Comparison of ENCODE assay signal across 1 cellular context in the genomic region with DNA sequence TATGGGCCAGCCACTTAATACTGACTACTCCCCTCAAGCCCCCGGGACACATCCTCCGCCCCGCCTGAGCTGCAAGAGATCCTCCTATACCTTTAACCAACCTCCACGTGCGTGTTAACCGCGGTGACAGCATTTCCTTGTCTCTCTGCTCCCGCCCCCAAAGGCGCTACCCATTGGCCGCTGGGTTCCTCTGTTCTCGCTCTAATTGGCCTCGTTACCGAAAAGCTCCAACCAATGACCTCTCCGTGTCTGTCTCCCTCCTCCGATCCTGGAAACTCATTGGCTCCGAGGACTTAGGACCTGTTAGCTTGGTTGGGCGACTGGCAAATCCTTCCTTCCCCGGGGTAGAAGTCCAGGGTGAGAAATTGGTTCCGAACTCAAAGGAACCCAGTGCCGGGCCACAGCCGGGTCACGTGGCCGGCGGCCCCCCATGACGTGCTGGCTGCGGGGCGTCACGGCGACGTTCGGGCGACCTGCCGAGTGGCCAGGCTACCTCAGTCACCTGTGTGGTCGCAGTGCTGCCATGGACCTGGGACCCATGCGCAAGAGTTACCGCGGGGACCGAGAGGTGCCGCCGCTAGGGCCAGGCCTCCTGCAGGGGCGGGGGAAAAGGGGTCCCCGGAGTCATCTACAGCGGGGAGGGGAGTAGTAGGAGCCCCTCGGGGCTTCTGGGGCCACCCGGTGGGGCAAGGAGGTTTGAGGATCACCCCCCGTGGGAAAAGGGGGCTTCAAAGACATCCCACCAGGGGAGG.
TF ChIP-seq lines count a peak whose summit lies in the region.

A gene (plus strand): TSS at position 326 of the 752 bp plus-strand sequence. CDS start 105 bp downstream, at position 431.

TF ChIP-seq in K562, 482 proteins besides CTCF, POLR2A, EP300 and RAD21 (continued from another document and continues in another):
- TF ChIP-seq, protein P1, sequence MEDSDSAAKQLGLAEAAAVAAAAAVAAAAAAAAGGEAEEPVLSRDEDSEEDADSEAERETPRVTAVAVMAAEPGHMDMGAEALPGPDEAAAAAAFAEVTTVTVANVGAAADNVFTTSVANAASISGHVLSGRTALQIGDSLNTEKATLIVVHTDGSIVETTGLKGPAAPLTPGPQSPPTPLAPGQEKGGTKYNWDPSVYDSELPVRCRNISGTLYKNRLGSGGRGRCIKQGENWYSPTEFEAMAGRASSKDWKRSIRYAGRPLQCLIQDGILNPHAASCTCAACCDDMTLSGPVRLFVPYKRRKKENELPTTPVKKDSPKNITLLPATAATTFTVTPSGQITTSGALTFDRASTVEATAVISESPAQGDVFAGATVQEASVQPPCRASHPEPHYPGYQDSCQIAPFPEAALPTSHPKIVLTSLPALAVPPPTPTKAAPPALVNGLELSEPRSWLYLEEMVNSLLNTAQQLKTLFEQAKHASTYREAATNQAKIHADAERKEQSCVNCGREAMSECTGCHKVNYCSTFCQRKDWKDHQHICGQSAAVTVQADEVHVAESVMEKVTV (CRISPR knock-in tag; IDR thresholded peaks at IDR 0.05): no peak
- TF ChIP-seq, protein P2, sequence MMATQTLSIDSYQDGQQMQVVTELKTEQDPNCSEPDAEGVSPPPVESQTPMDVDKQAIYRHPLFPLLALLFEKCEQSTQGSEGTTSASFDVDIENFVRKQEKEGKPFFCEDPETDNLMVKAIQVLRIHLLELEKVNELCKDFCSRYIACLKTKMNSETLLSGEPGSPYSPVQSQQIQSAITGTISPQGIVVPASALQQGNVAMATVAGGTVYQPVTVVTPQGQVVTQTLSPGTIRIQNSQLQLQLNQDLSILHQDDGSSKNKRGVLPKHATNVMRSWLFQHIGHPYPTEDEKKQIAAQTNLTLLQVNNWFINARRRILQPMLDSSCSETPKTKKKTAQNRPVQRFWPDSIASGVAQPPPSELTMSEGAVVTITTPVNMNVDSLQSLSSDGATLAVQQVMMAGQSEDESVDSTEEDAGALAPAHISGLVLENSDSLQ (IDR thresholded peaks at IDR 0.05): peak; percentile 89
- TF ChIP-seq ZNF586 (CRISPR knock-in tag; conservative IDR thresholded peaks at IDR 0.05): no peak
- peak; percentile 63 for TF ChIP-seq ELF2 (CRISPR knock-in tag; IDR thresholded peaks at IDR 0.05)
- TF ChIP-seq, protein P3, sequence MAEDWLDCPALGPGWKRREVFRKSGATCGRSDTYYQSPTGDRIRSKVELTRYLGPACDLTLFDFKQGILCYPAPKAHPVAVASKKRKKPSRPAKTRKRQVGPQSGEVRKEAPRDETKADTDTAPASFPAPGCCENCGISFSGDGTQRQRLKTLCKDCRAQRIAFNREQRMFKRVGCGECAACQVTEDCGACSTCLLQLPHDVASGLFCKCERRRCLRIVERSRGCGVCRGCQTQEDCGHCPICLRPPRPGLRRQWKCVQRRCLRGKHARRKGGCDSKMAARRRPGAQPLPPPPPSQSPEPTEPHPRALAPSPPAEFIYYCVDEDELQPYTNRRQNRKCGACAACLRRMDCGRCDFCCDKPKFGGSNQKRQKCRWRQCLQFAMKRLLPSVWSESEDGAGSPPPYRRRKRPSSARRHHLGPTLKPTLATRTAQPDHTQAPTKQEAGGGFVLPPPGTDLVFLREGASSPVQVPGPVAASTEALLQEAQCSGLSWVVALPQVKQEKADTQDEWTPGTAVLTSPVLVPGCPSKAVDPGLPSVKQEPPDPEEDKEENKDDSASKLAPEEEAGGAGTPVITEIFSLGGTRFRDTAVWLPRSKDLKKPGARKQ (CRISPR knock-in tag; IDR thresholded peaks at IDR 0.05): no peak
- TF ChIP-seq, protein P4, sequence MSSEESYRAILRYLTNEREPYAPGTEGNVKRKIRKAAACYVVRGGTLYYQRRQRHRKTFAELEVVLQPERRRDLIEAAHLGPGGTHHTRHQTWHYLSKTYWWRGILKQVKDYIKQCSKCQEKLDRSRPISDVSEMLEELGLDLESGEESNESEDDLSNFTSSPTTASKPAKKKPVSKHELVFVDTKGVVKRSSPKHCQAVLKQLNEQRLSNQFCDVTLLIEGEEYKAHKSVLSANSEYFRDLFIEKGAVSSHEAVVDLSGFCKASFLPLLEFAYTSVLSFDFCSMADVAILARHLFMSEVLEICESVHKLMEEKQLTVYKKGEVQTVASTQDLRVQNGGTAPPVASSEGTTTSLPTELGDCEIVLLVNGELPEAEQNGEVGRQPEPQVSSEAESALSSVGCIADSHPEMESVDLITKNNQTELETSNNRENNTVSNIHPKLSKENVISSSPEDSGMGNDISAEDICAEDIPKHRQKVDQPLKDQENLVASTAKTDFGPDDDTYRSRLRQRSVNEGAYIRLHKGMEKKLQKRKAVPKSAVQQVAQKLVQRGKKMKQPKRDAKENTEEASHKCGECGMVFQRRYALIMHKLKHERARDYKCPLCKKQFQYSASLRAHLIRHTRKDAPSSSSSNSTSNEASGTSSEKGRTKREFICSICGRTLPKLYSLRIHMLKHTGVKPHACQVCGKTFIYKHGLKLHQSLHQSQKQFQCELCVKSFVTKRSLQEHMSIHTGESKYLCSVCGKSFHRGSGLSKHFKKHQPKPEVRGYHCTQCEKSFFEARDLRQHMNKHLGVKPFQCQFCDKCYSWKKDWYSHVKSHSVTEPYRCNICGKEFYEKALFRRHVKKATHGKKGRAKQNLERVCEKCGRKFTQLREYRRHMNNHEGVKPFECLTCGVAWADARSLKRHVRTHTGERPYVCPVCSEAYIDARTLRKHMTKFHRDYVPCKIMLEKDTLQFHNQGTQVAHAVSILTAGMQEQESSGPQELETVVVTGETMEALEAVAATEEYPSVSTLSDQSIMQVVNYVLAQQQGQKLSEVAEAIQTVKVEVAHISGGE (CRISPR knock-in tag; IDR thresholded peaks at IDR 0.05): peak; percentile 45 to 98 (median 91); a peak in 5 of 6 replicates
- TF ChIP-seq ARNT (IDR thresholded peaks at IDR 0.05): 0 out of 4 replicates have a peak, but pooled peaks of 1 of the 2 experiments have one; percentile 2
- peak; percentile 25 to 49; a peak in 2 of 4 replicates for TF ChIP-seq MAZ (CRISPR knock-in tag; conservative IDR thresholded peaks at IDR 0.05 in 1 of 2, IDR thresholded peaks at IDR 0.05 in 1 of 2)
- TF ChIP-seq, protein P5, sequence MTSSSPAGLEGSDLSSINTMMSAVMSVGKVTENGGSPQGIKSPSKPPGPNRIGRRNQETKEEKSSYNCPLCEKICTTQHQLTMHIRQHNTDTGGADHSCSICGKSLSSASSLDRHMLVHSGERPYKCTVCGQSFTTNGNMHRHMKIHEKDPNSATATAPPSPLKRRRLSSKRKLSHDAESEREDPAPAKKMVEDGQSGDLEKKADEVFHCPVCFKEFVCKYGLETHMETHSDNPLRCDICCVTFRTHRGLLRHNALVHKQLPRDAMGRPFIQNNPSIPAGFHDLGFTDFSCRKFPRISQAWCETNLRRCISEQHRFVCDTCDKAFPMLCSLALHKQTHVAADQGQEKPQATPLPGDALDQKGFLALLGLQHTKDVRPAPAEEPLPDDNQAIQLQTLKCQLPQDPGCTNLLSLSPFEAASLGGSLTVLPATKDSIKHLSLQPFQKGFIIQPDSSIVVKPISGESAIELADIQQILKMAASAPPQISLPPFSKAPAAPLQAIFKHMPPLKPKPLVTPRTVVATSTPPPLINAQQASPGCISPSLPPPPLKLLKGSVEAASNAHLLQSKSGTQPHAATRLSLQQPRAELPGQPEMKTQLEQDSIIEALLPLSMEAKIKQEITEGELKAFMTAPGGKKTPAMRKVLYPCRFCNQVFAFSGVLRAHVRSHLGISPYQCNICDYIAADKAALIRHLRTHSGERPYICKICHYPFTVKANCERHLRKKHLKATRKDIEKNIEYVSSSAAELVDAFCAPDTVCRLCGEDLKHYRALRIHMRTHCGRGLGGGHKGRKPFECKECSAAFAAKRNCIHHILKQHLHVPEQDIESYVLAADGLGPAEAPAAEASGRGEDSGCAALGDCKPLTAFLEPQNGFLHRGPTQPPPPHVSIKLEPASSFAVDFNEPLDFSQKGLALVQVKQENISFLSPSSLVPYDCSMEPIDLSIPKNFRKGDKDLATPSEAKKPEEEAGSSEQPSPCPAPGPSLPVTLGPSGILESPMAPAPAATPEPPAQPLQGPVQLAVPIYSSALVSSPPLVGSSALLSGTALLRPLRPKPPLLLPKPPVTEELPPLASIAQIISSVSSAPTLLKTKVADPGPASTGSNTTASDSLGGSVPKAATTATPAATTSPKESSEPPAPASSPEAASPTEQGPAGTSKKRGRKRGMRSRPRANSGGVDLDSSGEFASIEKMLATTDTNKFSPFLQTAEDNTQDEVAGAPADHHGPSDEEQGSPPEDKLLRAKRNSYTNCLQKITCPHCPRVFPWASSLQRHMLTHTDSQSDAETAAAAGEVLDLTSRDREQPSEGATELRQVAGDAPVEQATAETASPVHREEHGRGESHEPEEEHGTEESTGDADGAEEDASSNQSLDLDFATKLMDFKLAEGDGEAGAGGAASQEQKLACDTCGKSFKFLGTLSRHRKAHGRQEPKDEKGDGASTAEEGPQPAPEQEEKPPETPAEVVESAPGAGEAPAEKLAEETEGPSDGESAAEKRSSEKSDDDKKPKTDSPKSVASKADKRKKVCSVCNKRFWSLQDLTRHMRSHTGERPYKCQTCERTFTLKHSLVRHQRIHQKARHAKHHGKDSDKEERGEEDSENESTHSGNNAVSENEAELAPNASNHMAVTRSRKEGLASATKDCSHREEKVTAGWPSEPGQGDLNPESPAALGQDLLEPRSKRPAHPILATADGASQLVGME (CRISPR knock-in tag; IDR thresholded peaks at IDR 0.05): no peak
- TF ChIP-seq, protein P6, sequence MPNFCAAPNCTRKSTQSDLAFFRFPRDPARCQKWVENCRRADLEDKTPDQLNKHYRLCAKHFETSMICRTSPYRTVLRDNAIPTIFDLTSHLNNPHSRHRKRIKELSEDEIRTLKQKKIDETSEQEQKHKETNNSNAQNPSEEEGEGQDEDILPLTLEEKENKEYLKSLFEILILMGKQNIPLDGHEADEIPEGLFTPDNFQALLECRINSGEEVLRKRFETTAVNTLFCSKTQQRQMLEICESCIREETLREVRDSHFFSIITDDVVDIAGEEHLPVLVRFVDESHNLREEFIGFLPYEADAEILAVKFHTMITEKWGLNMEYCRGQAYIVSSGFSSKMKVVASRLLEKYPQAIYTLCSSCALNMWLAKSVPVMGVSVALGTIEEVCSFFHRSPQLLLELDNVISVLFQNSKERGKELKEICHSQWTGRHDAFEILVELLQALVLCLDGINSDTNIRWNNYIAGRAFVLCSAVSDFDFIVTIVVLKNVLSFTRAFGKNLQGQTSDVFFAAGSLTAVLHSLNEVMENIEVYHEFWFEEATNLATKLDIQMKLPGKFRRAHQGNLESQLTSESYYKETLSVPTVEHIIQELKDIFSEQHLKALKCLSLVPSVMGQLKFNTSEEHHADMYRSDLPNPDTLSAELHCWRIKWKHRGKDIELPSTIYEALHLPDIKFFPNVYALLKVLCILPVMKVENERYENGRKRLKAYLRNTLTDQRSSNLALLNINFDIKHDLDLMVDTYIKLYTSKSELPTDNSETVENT (CRISPR knock-in tag; IDR thresholded peaks at IDR 0.05): peak; percentile 54; the same call in 1 of the 2 replicates
- TF ChIP-seq SIN3A (IDR thresholded peaks at IDR 0.05; ENCODE audit: borderline replicate concordance in 2 of 2, control insufficient read depth in 1 of 2, low read depth in 2 of 2, low read length in 2 of 2): 0 out of 4 replicates have a peak, but pooled peaks of 1 of the 2 experiments have one; percentile 30
- no peak for TF ChIP-seq RBM34 (IDR thresholded peaks at IDR 0.05; ENCODE audit: borderline replicate concordance, insufficient read depth, low read length)
- TF ChIP-seq CBFB (CRISPR knock-in tag; IDR thresholded peaks at IDR 0.05): no peak
- peak; percentile 77 for TF ChIP-seq GABPA (tag; conservative IDR thresholded peaks at IDR 0.05; ENCODE audit: low read depth)
- TF ChIP-seq ZNF780A (CRISPR knock-in tag; IDR thresholded peaks at IDR 0.05): no peak
- no peak for TF ChIP-seq HNRNPLL (IDR thresholded peaks at IDR 0.05; ENCODE audit: low read depth, low read length, poor library complexity, severe bottlenecking)
- TF ChIP-seq PCBP1 (IDR thresholded peaks at IDR 0.05; ENCODE audit: low read depth, low read length, poor library complexity, severe bottlenecking): no peak
- TF ChIP-seq, protein P7, sequence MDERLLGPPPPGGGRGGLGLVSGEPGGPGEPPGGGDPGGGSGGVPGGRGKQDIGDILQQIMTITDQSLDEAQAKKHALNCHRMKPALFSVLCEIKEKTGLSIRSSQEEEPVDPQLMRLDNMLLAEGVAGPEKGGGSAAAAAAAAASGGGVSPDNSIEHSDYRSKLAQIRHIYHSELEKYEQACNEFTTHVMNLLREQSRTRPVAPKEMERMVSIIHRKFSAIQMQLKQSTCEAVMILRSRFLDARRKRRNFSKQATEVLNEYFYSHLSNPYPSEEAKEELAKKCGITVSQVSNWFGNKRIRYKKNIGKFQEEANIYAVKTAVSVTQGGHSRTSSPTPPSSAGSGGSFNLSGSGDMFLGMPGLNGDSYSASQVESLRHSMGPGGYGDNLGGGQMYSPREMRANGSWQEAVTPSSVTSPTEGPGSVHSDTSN (CRISPR knock-in tag; IDR thresholded peaks at IDR 0.05; ENCODE audit: low read depth): no peak
- TF ChIP-seq, protein P7 (tag; conservative IDR thresholded peaks at IDR 0.05; ENCODE audit: low read depth): peak; percentile 51; the same call in 1 of the 2 replicates
- TF ChIP-seq ZNF584 (CRISPR knock-in tag; IDR thresholded peaks at IDR 0.05; ENCODE audit: low read depth): peak; percentile 89
- TF ChIP-seq, protein P8, sequence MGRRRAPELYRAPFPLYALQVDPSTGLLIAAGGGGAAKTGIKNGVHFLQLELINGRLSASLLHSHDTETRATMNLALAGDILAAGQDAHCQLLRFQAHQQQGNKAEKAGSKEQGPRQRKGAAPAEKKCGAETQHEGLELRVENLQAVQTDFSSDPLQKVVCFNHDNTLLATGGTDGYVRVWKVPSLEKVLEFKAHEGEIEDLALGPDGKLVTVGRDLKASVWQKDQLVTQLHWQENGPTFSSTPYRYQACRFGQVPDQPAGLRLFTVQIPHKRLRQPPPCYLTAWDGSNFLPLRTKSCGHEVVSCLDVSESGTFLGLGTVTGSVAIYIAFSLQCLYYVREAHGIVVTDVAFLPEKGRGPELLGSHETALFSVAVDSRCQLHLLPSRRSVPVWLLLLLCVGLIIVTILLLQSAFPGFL (CRISPR knock-in tag; IDR thresholded peaks at IDR 0.05): no peak
- TF ChIP-seq, protein P9, sequence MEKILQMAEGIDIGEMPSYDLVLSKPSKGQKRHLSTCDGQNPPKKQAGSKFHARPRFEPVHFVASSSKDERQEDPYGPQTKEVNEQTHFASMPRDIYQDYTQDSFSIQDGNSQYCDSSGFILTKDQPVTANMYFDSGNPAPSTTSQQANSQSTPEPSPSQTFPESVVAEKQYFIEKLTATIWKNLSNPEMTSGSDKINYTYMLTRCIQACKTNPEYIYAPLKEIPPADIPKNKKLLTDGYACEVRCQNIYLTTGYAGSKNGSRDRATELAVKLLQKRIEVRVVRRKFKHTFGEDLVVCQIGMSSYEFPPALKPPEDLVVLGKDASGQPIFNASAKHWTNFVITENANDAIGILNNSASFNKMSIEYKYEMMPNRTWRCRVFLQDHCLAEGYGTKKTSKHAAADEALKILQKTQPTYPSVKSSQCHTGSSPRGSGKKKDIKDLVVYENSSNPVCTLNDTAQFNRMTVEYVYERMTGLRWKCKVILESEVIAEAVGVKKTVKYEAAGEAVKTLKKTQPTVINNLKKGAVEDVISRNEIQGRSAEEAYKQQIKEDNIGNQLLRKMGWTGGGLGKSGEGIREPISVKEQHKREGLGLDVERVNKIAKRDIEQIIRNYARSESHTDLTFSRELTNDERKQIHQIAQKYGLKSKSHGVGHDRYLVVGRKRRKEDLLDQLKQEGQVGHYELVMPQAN (IDR thresholded peaks at IDR 0.05; ENCODE audit: borderline replicate concordance): peak; percentile 17; the same call in 1 of the 2 replicates
- TF ChIP-seq NFYB (IDR thresholded peaks at IDR 0.05; ENCODE audit: extremely low read depth, insufficient read length): peak; percentile 94
- TF ChIP-seq RFX1 (IDR thresholded peaks at IDR 0.05): no peak
